In genomic region chr10:114506874-114507385, GRCh38 we compare ENCODE assay signal across 17 cellular contexts.
A peak's percentile ranks its signal among the peaks of the same experiment; 100 is the strongest.
DNase-seq lines count a peak whose midpoint lies in the region; ATAC-seq, FAIRE-seq and TF ChIP-seq lines count a peak whose summit lies in the region.
"Had no signal": no experiment of that assay in that cellular context is flagged by ENCODE, and none has a peak within 500 bp of the region (broad histone marks: within the 10 kb centered on the region; RNA-seq: fewer than 3 reads in every experiment).

No MANE protein-coding gene starts in this region.

- CTCF ChIA-PET in endothelial cell of umbilical vein (lab: Charles Lee), result interaction anchor here (0.9 to 2.4 kb wide), 7 partner anchors 9 to 35 kb away, joined by 3 to 12 read pairs (median 4); no protein-coding TSS in a partner anchor

- BruUV-seq in endothelial cell of umbilical vein (replicated peaks; lab: Mats Ljungman, UMichigan), result no TSS peak

- H3K27me3 ChIP-seq in endothelial cell of umbilical vein (ENCODE audit: control insufficient read depth in 2 of 2, insufficient read depth in 2 of 2, low read length in 2 of 2), result no peaks in the 10 kb centered on the region
- H3K27me3 ChIP-seq: MG63, spleen had no signal

- no peaks in the 10 kb centered on the region for H3K9me1 ChIP-seq in endothelial cell of umbilical vein (replicated peaks; ENCODE audit: control insufficient read depth, extremely low read depth, insufficient read depth, low read length)

- H4K20me1 ChIP-seq in endothelial cell of umbilical vein (replicated peaks; ENCODE audit: control insufficient read depth, extremely low read depth, insufficient read depth, low read length), result no peaks in the 10 kb centered on the region

- H3K27ac Mint-ChIP-seq in stimulated activated naive CD8-positive, alpha-beta T cell treated with anti-CD3 and anti-CD28 coated beads, Interleukin-15, amount 100 ng/mL, for 72 hours, result peak overlapping the region in 1 of 2 donors; percentile 48
- peak overlapping the region; percentile 82 for H3K27ac Mint-ChIP-seq in osteocyte (ENCODE audit: unreplicated experiment)
- H3K27ac Mint-ChIP-seq: activated CD4-positive, alpha-beta T cell treated with anti-CD3 and anti-CD28 coated beads, Interleukin-2, amount 10 ng/mL, durations not matched to agents 24 days and 14 days had no signal

- H3K4me2 ChIP-seq in endothelial cell of umbilical vein (ENCODE audit: insufficient read depth, low read length), result peak overlapping the region; percentile 16

- H3K4me1 Mint-ChIP-seq in stimulated activated naive CD8-positive, alpha-beta T cell treated with anti-CD3 and anti-CD28 coated beads, Interleukin-15, amount 100 ng/mL, for 72 hours, result peaks cover 90% of the 10 kb centered on the region
- H3K4me1 Mint-ChIP-seq in osteocyte (ENCODE audit: unreplicated experiment), result peaks cover 60% of the 10 kb centered on the region

- dilution Hi-C loops in endothelial cell of umbilical vein (cut with MboI; ENCODE audit: extremely low pct_ligation_motif_present, low sequenced_read_pairs), result no loop called here

- H3K9me3 Mint-ChIP-seq in stimulated activated naive CD8-positive, alpha-beta T cell treated with anti-CD3 and anti-CD28 coated beads, Interleukin-15, amount 100 ng/mL, for 72 hours, result peaks cover 0 to 7% of the 10 kb centered on the region in 2 donors
- no peaks in the 10 kb centered on the region for H3K9me3 Mint-ChIP-seq in osteocyte (ENCODE audit: unreplicated experiment)
- H3K9me3 Mint-ChIP-seq: neural crest cell had no signal

- no peak for ATAC-seq in stimulated activated naive CD8-positive, alpha-beta T cell treated with anti-CD3 and anti-CD28 coated beads, Interleukin-15, amount 100 ng/mL, for 72 hours
- no peak for ATAC-seq in stimulated activated naive CD8-positive, alpha-beta T cell treated with anti-CD3 and anti-CD28 coated beads, Interleukin-15, Interleukin-2, amounts not matched to agents 100 U/mL and 50 U/mL, for 24 hours
- ATAC-seq in HG03520 (IDR thresholded peaks at IDR 0.05; ENCODE audit: unreplicated experiment) (no peak), GM18858 (IDR thresholded peaks at IDR 0.05; ENCODE audit: unreplicated experiment) (no peak), HG03521 (IDR thresholded peaks at IDR 0.05; ENCODE audit: unreplicated experiment) (no peak)
- ATAC-seq: GM12878 had no signal

- H3K4me3 Mint-ChIP-seq in stimulated activated naive CD8-positive, alpha-beta T cell treated with anti-CD3 and anti-CD28 coated beads, Interleukin-15, amount 100 ng/mL, for 72 hours, result peak overlapping the region; percentile 44 to 57
- H3K4me3 Mint-ChIP-seq in osteocyte (ENCODE audit: unreplicated experiment), result peak overlapping the region; percentile 23
- H3K4me3 Mint-ChIP-seq: activated CD4-positive, alpha-beta T cell treated with anti-CD3 and anti-CD28 coated beads, Interleukin-2, amount 10 ng/mL, durations not matched to agents 24 days and 14 days; neural crest cell had no signal

- peak overlapping the region; percentile 7 for H3K9ac ChIP-seq in endothelial cell of umbilical vein (replicated peaks; ENCODE audit: extremely low read depth, insufficient read depth, low read length)

- no peak for DNase-seq in stimulated activated naive CD8-positive, alpha-beta T cell treated with anti-CD3 and anti-CD28 coated beads, Interleukin-15, amount 100 ng/mL, for 72 hours
- DNase-seq in stimulated activated naive CD8-positive, alpha-beta T cell treated with anti-CD3 and anti-CD28 coated beads, Interleukin-15, Interleukin-2, amounts not matched to agents 100 U/mL and 50 U/mL, for 24 hours, result no peak
- DNase-seq in endothelial cell of umbilical vein (ENCODE audit: low read depth, low spot score) (peak; percentile 93), osteocyte (ENCODE audit: extremely low spot score, unreplicated experiment) (no peak), NCI-H2171 treated with DMSO at 0.1 percent for 48 hours (lab: John Stamatoyannopoulos, UW) (no peak)
- DNase-seq: activated CD4-positive, alpha-beta T cell treated with anti-CD3 and anti-CD28 coated beads, Interleukin-2, amount 10 ng/mL, durations not matched to agents 24 days and 14 days; activated effector memory CD4-positive, alpha-beta T cell treated with Interleukin-2 at 50 U/mL for 16 hours; DMS79 treated with DMSO at 0.1 percent for 48 hours; GOT3; MG63; spleen had no signal

- peaks cover 46% of the 10 kb centered on the region for H3K4me1 ChIP-seq in endothelial cell of umbilical vein (ENCODE audit: control insufficient read depth, extremely low read depth, insufficient read depth, low read length)

- peaks cover 4% of the 10 kb centered on the region for H3K36me3 Mint-ChIP-seq in osteocyte (ENCODE audit: unreplicated experiment)

- intact Hi-C loops in endothelial cell of umbilical vein (cut with micrococcal nuclease), result no loop called here

- no peaks in the 10 kb centered on the region for H3K9me3 ChIP-seq in endothelial cell of umbilical vein (replicated peaks; ENCODE audit: control insufficient read depth, insufficient read depth, low read length)
- H3K9me3 ChIP-seq: MG63, spleen had no signal

- H3K27me3 Mint-ChIP-seq in stimulated activated naive CD8-positive, alpha-beta T cell treated with anti-CD3 and anti-CD28 coated beads, Interleukin-15, amount 100 ng/mL, for 72 hours, result no peaks in the 10 kb centered on the region
- H3K27me3 Mint-ChIP-seq in osteocyte (ENCODE audit: unreplicated experiment), result no peaks in the 10 kb centered on the region
- H3K27me3 Mint-ChIP-seq: activated CD4-positive, alpha-beta T cell treated with anti-CD3 and anti-CD28 coated beads, Interleukin-2, amount 10 ng/mL, durations not matched to agents 24 days and 14 days had no signal

- TF ChIP-seq CTCF in endothelial cell of umbilical vein (IDR thresholded peaks at IDR 0.05; ENCODE audit: extremely low read depth in 1 of 2, insufficient read depth in 1 of 2, low read depth in 1 of 2, low read length in 2 of 2) (no peak), osteocyte (IDR thresholded peaks at IDR 0.05) (no peak)

- no peak overlapping the region for H3K4me3 ChIP-seq in endothelial cell of umbilical vein (replicated peaks in 1 of 3; ENCODE audit: insufficient read depth in 1 of 3, low read depth in 1 of 3, low read length in 3 of 3)
- H3K4me3 ChIP-seq: GM12878, MG63, spleen had no signal

- TF ChIP-seq POLR2A in endothelial cell of umbilical vein (IDR thresholded peaks at IDR 0.05; ENCODE audit: low read depth, low read length), result no peak

- no peak overlapping the region for H2AFZ ChIP-seq in endothelial cell of umbilical vein (ENCODE audit: low read depth, low read length)

- POLR2A ChIA-PET in endothelial cell of umbilical vein (lab: Charles Lee), result interaction anchor here (0.7 kb wide), 1 partner anchor 21 kb away, joined by 3 read pairs; no protein-coding TSS in a partner anchor

- peak; percentile 64 for FAIRE-seq in endothelial cell of umbilical vein (lab: Jason Lieb, UNC)
- FAIRE-seq: colon, GM12878 had no signal

- H3K79me2 ChIP-seq in endothelial cell of umbilical vein (ENCODE audit: control insufficient read depth, insufficient read depth, low read length), result no peaks in the 10 kb centered on the region

- peak overlapping the region; percentile 80 for H3K27ac ChIP-seq in endothelial cell of umbilical vein (ENCODE audit: insufficient read depth, low read depth, low read length)
- H3K27ac ChIP-seq: spleen had no signal

- H3K36me3 ChIP-seq in endothelial cell of umbilical vein (ENCODE audit: control insufficient read depth in 2 of 2, extremely low read depth in 1 of 2, insufficient read depth in 2 of 2, low read length in 2 of 2), result peaks cover 0 to 2% of the 10 kb centered on the region in 2 experiments
- H3K36me3 ChIP-seq: spleen had no signal

TF ChIP-seq in endothelial cell of umbilical vein, 7 proteins besides CTCF, POLR2A, EP300 and RAD21:
- no peak for TF ChIP-seq JUN (IDR thresholded peaks at IDR 0.05; ENCODE audit: borderline replicate concordance, insufficient read depth, insufficient read length, low read depth)
- TF ChIP-seq, protein P1, sequence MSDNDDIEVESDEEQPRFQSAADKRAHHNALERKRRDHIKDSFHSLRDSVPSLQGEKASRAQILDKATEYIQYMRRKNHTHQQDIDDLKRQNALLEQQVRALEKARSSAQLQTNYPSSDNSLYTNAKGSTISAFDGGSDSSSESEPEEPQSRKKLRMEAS (IDR thresholded peaks at IDR 0.05; ENCODE audit: insufficient read depth, insufficient read length), result no peak
- TF ChIP-seq MYC (IDR thresholded peaks at IDR 0.05; ENCODE audit: low read depth, low read length), result no peak
- no peak for TF ChIP-seq GATA2 (IDR thresholded peaks at IDR 0.05; ENCODE audit: insufficient read depth, insufficient read length, low read depth, low read length)
- no peak for TF ChIP-seq FOS (IDR thresholded peaks at IDR 0.05; ENCODE audit: borderline replicate concordance, insufficient read depth, low read length)
- no peak for TF ChIP-seq EZH2 (IDR thresholded peaks at IDR 0.05; ENCODE audit: borderline replicate concordance, low read depth, low read length, severe bottlenecking)
- no peak for TF ChIP-seq POLR2AphosphoS5 (IDR thresholded peaks at IDR 0.05; ENCODE audit: insufficient read depth, low read depth, low read length)
